Comparison of ENCODE assay signal across 8 cellular contexts in genomic region chr1:26111530-26112406, GRCh38. TPM values are rescaled to one million over a fixed set of nuclear protein-coding genes. Genes with fewer than 3 reads are reported as not detected.
DNase-seq lines count a peak whose midpoint lies in the region; ATAC-seq, FAIRE-seq and TF ChIP-seq lines count a peak whose summit lies in the region.

Gene PDIK1L (plus strand): TSS chr1:26111824. CDS start chr1:26114309, 2,485 bp downstream.

- TF ChIP-seq RAD21 in IMR-90 (IDR thresholded peaks at IDR 0.05; ENCODE audit: low read length) = no peak

- peak within 1 kb of the TSS; percentile 46 to 89 for H4K8ac ChIP-seq in IMR-90 (ENCODE audit: low read depth in 2 of 2, low read length in 2 of 2)

- peak within 1 kb of the TSS; percentile 82 for H3K27ac ChIP-seq in IMR-90 (ENCODE audit: insufficient read depth, low read length)
- peak within 1 kb of the TSS; percentile 56 for H3K27ac ChIP-seq in OCI-LY3 (ENCODE audit: low read length)
- peak within 1 kb of the TSS; percentile 47 for H3K27ac ChIP-seq in endothelial cell of umbilical vein (ENCODE audit: insufficient read depth, low read depth, low read length)

- H3K9me1 ChIP-seq in IMR-90 (ENCODE audit: insufficient read depth, low read length) = no peaks in the 10 kb centered on the region
- no peaks in the 10 kb centered on the region for H3K9me1 ChIP-seq in endothelial cell of umbilical vein (replicated peaks; ENCODE audit: control insufficient read depth, extremely low read depth, insufficient read depth, low read length)

- no peak within 1 kb of the TSS for H2BK15ac ChIP-seq in IMR-90 (ENCODE audit: low read depth, low read length)

- H2AFZ ChIP-seq in IMR-90 (replicated peaks; ENCODE audit: low read length, poor library complexity) (peak within 1 kb of the TSS; percentile 100), OCI-LY3 (ENCODE audit: low read depth, low read length) (peak within 1 kb of the TSS; percentile 93), endothelial cell of umbilical vein (ENCODE audit: low read depth, low read length) (peak within 1 kb of the TSS; percentile 93)

- H3K4ac ChIP-seq in IMR-90 (ENCODE audit: low read depth, low read length) = peak within 1 kb of the TSS; percentile 87

- H2BK120ac ChIP-seq in IMR-90 (ENCODE audit: low read depth, low read length) = no peak within 1 kb of the TSS

- BruUV-seq in IMR-90 (replicated peaks; lab: Mats Ljungman, UMichigan) (no TSS peak), endothelial cell of umbilical vein (replicated peaks; lab: Mats Ljungman, UMichigan) (no TSS peak)

- intact Hi-C loops in IMR-90 (cut with micrococcal nuclease) = no loop called here
- intact Hi-C loops in endothelial cell of umbilical vein (cut with micrococcal nuclease) = loop anchor here (1.0 to 2.0 kb wide), 2 partner anchors 34 to 207 kb away; no protein-coding TSS in a partner anchor

- no peaks in the 10 kb centered on the region for H4K20me1 ChIP-seq in IMR-90 (ENCODE audit: insufficient read depth, low read length)
- H4K20me1 ChIP-seq in OCI-LY3 (ENCODE audit: insufficient read depth, low read length) = no peaks in the 10 kb centered on the region
- no peaks in the 10 kb centered on the region for H4K20me1 ChIP-seq in endothelial cell of umbilical vein (replicated peaks; ENCODE audit: control insufficient read depth, extremely low read depth, insufficient read depth, low read length)

- H3K4me2 ChIP-seq in IMR-90 (ENCODE audit: low read depth, low read length) (peak within 1 kb of the TSS; percentile 86), OCI-LY3 (ENCODE audit: low read length) (peak within 1 kb of the TSS; percentile 86), endothelial cell of umbilical vein (ENCODE audit: insufficient read depth, low read length) (peak within 1 kb of the TSS; percentile 89)

- H3K23ac ChIP-seq in IMR-90 (ENCODE audit: low read depth, low read length) = peak within 1 kb of the TSS; percentile 88; the same call in 1 of the 2 replicates

- H2AK5ac ChIP-seq in IMR-90 (ENCODE audit: low read depth, low read length) = peak within 1 kb of the TSS; percentile 43; the same call in 1 of the 2 replicates

- POLR2A ChIA-PET in IMR-90 (lab: Charles Lee; ENCODE audit: unreplicated experiment) = no interaction called here
- POLR2A ChIA-PET in endothelial cell of umbilical vein (lab: Charles Lee) = interaction anchor here (0.8 kb wide), 1 partner anchor 28 kb away, joined by 3 read pairs; no protein-coding TSS in a partner anchor

- DNase-seq in D341Med (ENCODE audit: low spot score) = peak; percentile 95
- DNase-seq in IMR-90 = peak; percentile 96
- DNase-seq in activated CD8-positive, alpha-beta memory T cell treated with anti-CD3 and anti-CD28 coated beads, Interleukin-2, amount 50 U/mL, for 48 hours = peak; percentile 98
- DNase-seq in endothelial cell of umbilical vein (ENCODE audit: low read depth, low spot score) = peak; percentile 96
- DNase-seq in stimulated activated CD8-positive, alpha-beta memory T cell treated with anti-CD3 and anti-CD28 coated beads, Interleukin-2, amount 100 ng/mL, for 1 hour (ENCODE audit: low read depth in 2 of 2) = peak; percentile 88 to 90

- dilution Hi-C loops in IMR-90 (cut with HindIII; ENCODE audit: low sequenced_read_pairs, unreplicated experiment) (no loop called here), endothelial cell of umbilical vein (cut with MboI; ENCODE audit: extremely low pct_ligation_motif_present, low sequenced_read_pairs) (no loop called here)

- peak within 1 kb of the TSS; percentile 28; the same call in 1 of the 2 replicates for H4K91ac ChIP-seq in IMR-90 (ENCODE audit: insufficient read depth, low read depth, low read length)

- H2BK20ac ChIP-seq in IMR-90 (ENCODE audit: low read depth, low read length) = no peak within 1 kb of the TSS

- in situ Hi-C loops in IMR-90 (cut with MboI; ENCODE audit: low sequenced_read_pairs) = no loop called here

- peaks cover 3% of the 10 kb centered on the region; the same call in 1 of the 2 replicates for H3K36me3 ChIP-seq in IMR-90 (ENCODE audit: control insufficient read depth, insufficient read depth, low read length)
- no peaks in the 10 kb centered on the region for H3K36me3 ChIP-seq in OCI-LY3 (replicated peaks; ENCODE audit: low read depth, low read length)
- no peaks in the 10 kb centered on the region for H3K36me3 ChIP-seq in endothelial cell of umbilical vein (ENCODE audit: control insufficient read depth in 2 of 2, extremely low read depth in 1 of 2, insufficient read depth in 2 of 2, low read length in 2 of 2)

- peak within 1 kb of the TSS; percentile 79 for H2AK9ac ChIP-seq in IMR-90 (replicated peaks; ENCODE audit: low read depth, low read length, poor library complexity)

- H3K56ac ChIP-seq in IMR-90 (ENCODE audit: extremely low read depth, insufficient read depth, low read length) = peak within 1 kb of the TSS; percentile 78; the same call in 1 of the 2 replicates

- H3K4me3 ChIP-seq in IMR-90 (ENCODE audit: insufficient read depth, low read depth, low read length) = peak within 1 kb of the TSS; percentile 98
- H3K4me3 ChIP-seq in OCI-LY3 (ENCODE audit: low read length) = peak within 1 kb of the TSS; percentile 85
- H3K4me3 ChIP-seq in endothelial cell of umbilical vein (replicated peaks in 1 of 3; ENCODE audit: insufficient read depth in 1 of 3, low read depth in 1 of 3, low read length in 3 of 3) = peak within 1 kb of the TSS; percentile 63 to 99 (median 75)
- H3K4me3 ChIP-seq in mononuclear cell (ENCODE audit: low read length) = peak within 1 kb of the TSS; percentile 97

- no peaks in the 10 kb centered on the region for H3K4me1 ChIP-seq in IMR-90 (ENCODE audit: control insufficient read depth, insufficient read depth, low read length)
- H3K4me1 ChIP-seq in OCI-LY3 (ENCODE audit: low read length) = peaks cover 11% of the 10 kb centered on the region
- peaks cover 11% of the 10 kb centered on the region for H3K4me1 ChIP-seq in endothelial cell of umbilical vein (ENCODE audit: control insufficient read depth, extremely low read depth, insufficient read depth, low read length)
- peaks cover 23% of the 10 kb centered on the region for H3K4me1 ChIP-seq in mononuclear cell (ENCODE audit: insufficient read depth, low read length)

- H3K27me3 ChIP-seq in IMR-90 (ENCODE audit: control insufficient read depth, insufficient read depth, low read length) (no peaks in the 10 kb centered on the region), OCI-LY3 (ENCODE audit: low read depth, low read length) (no peaks in the 10 kb centered on the region), endothelial cell of umbilical vein (ENCODE audit: control insufficient read depth in 2 of 2, insufficient read depth in 2 of 2, low read length in 2 of 2) (no peaks in the 10 kb centered on the region), mononuclear cell (ENCODE audit: insufficient read depth, low read length) (no peaks in the 10 kb centered on the region)

- WGBS in IMR-90 (ENCODE audit: extremely low coverage in 2 of 2, insufficient read length in 1 of 2), 2 experiments = 0% methylated on average over 32 of the region's 96 CpGs; no CpG with 5 or more reads in 1 of the 2 experiments

- peak; percentile 89 for FAIRE-seq in endothelial cell of umbilical vein (lab: Jason Lieb, UNC)

- H3K9me3 ChIP-seq in IMR-90 (ENCODE audit: control insufficient read depth, insufficient read depth, low read length) = no peaks in the 10 kb centered on the region
- no peaks in the 10 kb centered on the region for H3K9me3 ChIP-seq in OCI-LY3 (ENCODE audit: insufficient read depth, low read length)
- no peaks in the 10 kb centered on the region for H3K9me3 ChIP-seq in endothelial cell of umbilical vein (replicated peaks; ENCODE audit: control insufficient read depth, insufficient read depth, low read length)
- no peaks in the 10 kb centered on the region for H3K9me3 ChIP-seq in mononuclear cell (ENCODE audit: low read depth, low read length)

- peak within 1 kb of the TSS; percentile 61 for H2BK5ac ChIP-seq in IMR-90 (ENCODE audit: low read depth, low read length, poor library complexity, severe bottlenecking)

- ATAC-seq in GM21528 (IDR thresholded peaks at IDR 0.05; ENCODE audit: low FRiP score, unreplicated experiment) = peak; percentile 67
- ATAC-seq in IMR-90 (ENCODE audit: low read depth) = peak; percentile 89

- H3K79me2 ChIP-seq in OCI-LY3 (ENCODE audit: low read length) (peaks cover 19% of the 10 kb centered on the region), endothelial cell of umbilical vein (ENCODE audit: control insufficient read depth, insufficient read depth, low read length) (peaks cover 2% of the 10 kb centered on the region)

- H3K9ac ChIP-seq in IMR-90 (ENCODE audit: low read depth, low read length) = peak within 1 kb of the TSS; percentile 88
- peak within 1 kb of the TSS; percentile 95 for H3K9ac ChIP-seq in OCI-LY3 (ENCODE audit: low read length)
- peak within 1 kb of the TSS; percentile 71 for H3K9ac ChIP-seq in endothelial cell of umbilical vein (replicated peaks; ENCODE audit: extremely low read depth, insufficient read depth, low read length)

- no peak within 1 kb of the TSS; the same call in 1 of the 2 replicates for H3K18ac ChIP-seq in IMR-90 (ENCODE audit: low read depth, low read length)

- no peak for TF ChIP-seq CTCF in IMR-90 (conservative IDR thresholded peaks at IDR 0.05; ENCODE audit: low read depth, low read length)
- TF ChIP-seq CTCF in OCI-LY3 (IDR thresholded peaks at IDR 0.05; ENCODE audit: low read depth, low read length) = no peak
- no peak for TF ChIP-seq CTCF in endothelial cell of umbilical vein (IDR thresholded peaks at IDR 0.05; ENCODE audit: extremely low read depth in 1 of 2, insufficient read depth in 1 of 2, low read depth in 1 of 2, low read length in 2 of 2)

- H4K5ac ChIP-seq in IMR-90 (ENCODE audit: low read depth, low read length) = peak within 1 kb of the TSS; percentile 90; the same call in 1 of the 2 replicates

- H3K79me1 ChIP-seq in IMR-90 (ENCODE audit: low read depth in 1 of 2, low read length in 2 of 2) = peaks cover 16 to 29% of the 10 kb centered on the region in 2 experiments

- peak within 1 kb of the TSS; percentile 94; the same call in 1 of the 2 replicates for H3K14ac ChIP-seq in IMR-90 (replicated peaks; ENCODE audit: low read depth, low read length)

- no peak for TF ChIP-seq POLR2A in IMR-90 (IDR thresholded peaks at IDR 0.05; ENCODE audit: low read depth, low read length)
- peak; percentile 72 for TF ChIP-seq POLR2A in endothelial cell of umbilical vein (IDR thresholded peaks at IDR 0.05; ENCODE audit: low read depth, low read length)

- CTCF ChIA-PET in IMR-90 (lab: Yijun Ruan, JAX) (interaction anchor here (1.0 to 1.1 kb wide), 2 partner anchors 33 to 217 kb away, joined by 3 read pairs; no protein-coding TSS in a partner anchor), endothelial cell of umbilical vein (lab: Charles Lee) (interaction anchor here (0.8 to 3.1 kb wide), 8 partner anchors 15 to 305 kb away, joined by 3 to 29 read pairs (median 4); partner anchors contain the start of genes CEP85 and ZNF593)

RNA-seq across cellular contexts. Expression of gene PDIK1L, which starts in this region (rescaled TPM):
- total RNA-seq in IMR-90 (2012; rRNA removed) = 3.0 and 5.8 TPM in 2 replicates
- polyA plus RNA-seq in IMR-90 (2012; rRNA removed) = 1.2 and 1.4 TPM in 2 replicates
- polyA plus RNA-seq in IMR-90 (2012; cell fraction: cytosol; rRNA removed) = 0.42 and 0.84 TPM in 2 replicates
- 0.33 and 0.53 TPM in 2 replicates for polyA plus RNA-seq in IMR-90 (2012; cell fraction: nucleus; rRNA removed; ENCODE audit: low replicate concordance)
- 5.6 and 8.0 TPM in 2 replicates for total RNA-seq in endothelial cell of umbilical vein
- 1.2 and 1.6 TPM in 2 replicates for polyA plus RNA-seq in endothelial cell of umbilical vein
- 1.4 and 2.3 TPM in 2 replicates for polyA plus RNA-seq in endothelial cell of umbilical vein (2011; cell fraction: cytosol; rRNA removed)
- polyA plus RNA-seq in endothelial cell of umbilical vein (2011; cell fraction: nucleus; rRNA removed) = 1.2 and 2.1 TPM in 2 replicates
- polyA plus RNA-seq in endothelial cell of umbilical vein (2012) = 2.5 and 3.3 TPM in 2 replicates
- polyA minus RNA-seq in endothelial cell of umbilical vein = 5.2 and 7.7 TPM in 2 replicates
- 6.2 TPM for polyA minus RNA-seq in endothelial cell of umbilical vein (2011; cell fraction: cytosol; rRNA and poly(A)+ RNA removed)
- 3.1 and 3.7 TPM in 2 replicates for polyA minus RNA-seq in endothelial cell of umbilical vein (2011; cell fraction: nucleus; rRNA and poly(A)+ RNA removed)
- 19.3 TPM for total RNA-seq in mononuclear cell

Comparison
In these comparisons a context has a peak if more than half of its experiments do, and no peak if none do; other contexts are left out.
1. Peak in every context shown above with its lines: DNase-seq, ATAC-seq, H3K4me3 ChIP-seq and H3K27ac ChIP-seq.